2 cellular contexts compared by ENCODE assay signal in genomic region chr14:20174205-20174604, GRCh38. TPM values are rescaled to one million over a fixed set of nuclear protein-coding genes. Genes with fewer than 3 reads are reported as not detected.
"Had no signal": no experiment of that assay in that cellular context is flagged by ENCODE, and none has a peak within 500 bp of the region (broad histone marks: within the 10 kb centered on the region; RNA-seq: fewer than 3 reads in every experiment).

No MANE protein-coding gene starts in this region.

RNA-seq across cellular contexts. Expression of gene OR11G2, which starts 16.5 kb away (rescaled TPM):
- total RNA-seq: G401, GM12878 had no signal

RNA-seq across cellular contexts. Expression of gene OR4N5, which starts 35.6 kb away (rescaled TPM):
- total RNA-seq: G401, GM12878 had no signal
- polyA plus RNA-seq: GM12878 had no signal

RNA-seq across cellular contexts. Expression of gene OR11H6, which starts 49.3 kb away (rescaled TPM):
- total RNA-seq: G401, GM12878 had no signal
- polyA plus RNA-seq: GM12878 had no signal

RNA-seq across cellular contexts. Expression of gene OR11H7, which starts 54.6 kb away (rescaled TPM):
- total RNA-seq: G401, GM12878 had no signal
